ENCODE assay signal across 1 cellular context in the genomic region with DNA sequence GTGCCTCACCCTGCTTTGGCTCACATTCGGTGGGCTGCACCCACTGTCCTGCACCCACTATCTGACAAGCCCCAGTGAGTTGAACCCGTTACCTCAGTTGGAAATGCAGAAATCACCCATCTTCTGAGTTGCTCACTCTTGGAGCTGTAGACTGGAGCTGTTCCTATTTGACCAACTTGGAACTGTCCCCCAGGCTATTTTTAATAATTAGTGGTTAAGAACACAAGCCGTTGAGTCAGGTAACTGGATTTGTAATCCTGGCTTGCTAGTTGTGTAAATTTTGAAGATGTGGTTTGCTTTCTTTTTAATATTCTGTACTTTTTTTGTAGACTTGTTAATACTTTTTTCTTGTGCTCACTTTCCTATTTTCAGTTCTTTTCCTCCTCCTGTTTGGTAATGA.
TF ChIP-seq lines count a peak whose summit lies in the region.

No MANE protein-coding gene starts in this region.

TF ChIP-seq in WTC11, 78 proteins besides CTCF, POLR2A, EP300 and RAD21 (continued from another document):
- TF ChIP-seq, protein P1, sequence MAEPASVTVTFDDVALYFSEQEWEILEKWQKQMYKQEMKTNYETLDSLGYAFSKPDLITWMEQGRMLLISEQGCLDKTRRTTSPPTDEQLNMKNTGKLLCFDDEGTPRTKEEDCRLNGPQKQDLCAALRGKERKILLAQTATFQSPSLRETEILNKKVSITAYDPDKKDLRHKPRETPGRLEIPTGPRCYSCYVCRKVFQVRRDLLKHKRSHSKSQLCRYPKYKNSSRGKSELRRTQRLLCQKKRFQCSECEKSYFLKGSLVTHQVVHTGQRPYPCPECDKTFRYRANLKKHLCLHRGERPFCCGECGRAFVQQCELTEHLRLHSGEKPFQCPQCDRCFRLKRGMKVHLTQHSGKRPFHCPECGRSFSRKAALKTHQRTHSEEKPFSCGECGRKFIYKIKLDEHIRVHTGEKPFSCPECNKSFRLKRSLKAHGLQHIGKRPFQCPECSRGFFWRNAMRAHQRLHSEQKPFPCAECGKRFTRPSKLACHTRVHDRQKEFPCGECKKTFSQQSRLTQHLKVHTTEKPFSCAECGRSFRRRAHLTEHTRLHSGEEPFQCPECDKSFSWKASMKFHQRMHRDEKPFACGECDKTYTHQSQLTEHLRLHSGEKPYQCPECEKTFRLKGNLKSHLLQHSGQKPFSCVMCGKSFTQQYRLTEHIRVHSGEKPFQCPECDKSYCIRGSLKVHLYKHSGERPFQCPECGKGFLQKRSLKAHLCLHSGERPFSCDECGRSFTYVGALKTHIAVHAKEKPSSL (CRISPR knock-in tag; conservative IDR thresholded peaks at IDR 0.05): no peak
- TF ChIP-seq, protein P2, sequence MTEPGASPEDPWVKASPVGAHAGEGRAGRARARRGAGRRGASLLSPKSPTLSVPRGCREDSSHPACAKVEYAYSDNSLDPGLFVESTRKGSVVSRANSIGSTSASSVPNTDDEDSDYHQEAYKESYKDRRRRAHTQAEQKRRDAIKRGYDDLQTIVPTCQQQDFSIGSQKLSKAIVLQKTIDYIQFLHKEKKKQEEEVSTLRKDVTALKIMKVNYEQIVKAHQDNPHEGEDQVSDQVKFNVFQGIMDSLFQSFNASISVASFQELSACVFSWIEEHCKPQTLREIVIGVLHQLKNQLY (CRISPR knock-in tag; IDR thresholded peaks at IDR 0.05): no peak
- TF ChIP-seq TCF7 (CRISPR knock-in tag; IDR thresholded peaks at IDR 0.05; ENCODE audit: low read depth) (no peak), ZNF396 (CRISPR knock-in tag; IDR thresholded peaks at IDR 0.05; ENCODE audit: borderline replicate concordance) (no peak), ZNF317 (CRISPR knock-in tag; IDR thresholded peaks at IDR 0.05; ENCODE audit: borderline replicate concordance, low read depth) (no peak), ZNF423 (CRISPR knock-in tag; IDR thresholded peaks at IDR 0.05) (no peak), OVOL2 (CRISPR knock-in tag; IDR thresholded peaks at IDR 0.05; ENCODE audit: borderline replicate concordance) (no peak), NR2C2 (CRISPR knock-in tag; IDR thresholded peaks at IDR 0.05) (no peak), ZNF416 (CRISPR knock-in tag; IDR thresholded peaks at IDR 0.05) (no peak), ZBTB21 (CRISPR knock-in tag; IDR thresholded peaks at IDR 0.05; ENCODE audit: borderline replicate concordance) (no peak)
- TF ChIP-seq, protein P3, sequence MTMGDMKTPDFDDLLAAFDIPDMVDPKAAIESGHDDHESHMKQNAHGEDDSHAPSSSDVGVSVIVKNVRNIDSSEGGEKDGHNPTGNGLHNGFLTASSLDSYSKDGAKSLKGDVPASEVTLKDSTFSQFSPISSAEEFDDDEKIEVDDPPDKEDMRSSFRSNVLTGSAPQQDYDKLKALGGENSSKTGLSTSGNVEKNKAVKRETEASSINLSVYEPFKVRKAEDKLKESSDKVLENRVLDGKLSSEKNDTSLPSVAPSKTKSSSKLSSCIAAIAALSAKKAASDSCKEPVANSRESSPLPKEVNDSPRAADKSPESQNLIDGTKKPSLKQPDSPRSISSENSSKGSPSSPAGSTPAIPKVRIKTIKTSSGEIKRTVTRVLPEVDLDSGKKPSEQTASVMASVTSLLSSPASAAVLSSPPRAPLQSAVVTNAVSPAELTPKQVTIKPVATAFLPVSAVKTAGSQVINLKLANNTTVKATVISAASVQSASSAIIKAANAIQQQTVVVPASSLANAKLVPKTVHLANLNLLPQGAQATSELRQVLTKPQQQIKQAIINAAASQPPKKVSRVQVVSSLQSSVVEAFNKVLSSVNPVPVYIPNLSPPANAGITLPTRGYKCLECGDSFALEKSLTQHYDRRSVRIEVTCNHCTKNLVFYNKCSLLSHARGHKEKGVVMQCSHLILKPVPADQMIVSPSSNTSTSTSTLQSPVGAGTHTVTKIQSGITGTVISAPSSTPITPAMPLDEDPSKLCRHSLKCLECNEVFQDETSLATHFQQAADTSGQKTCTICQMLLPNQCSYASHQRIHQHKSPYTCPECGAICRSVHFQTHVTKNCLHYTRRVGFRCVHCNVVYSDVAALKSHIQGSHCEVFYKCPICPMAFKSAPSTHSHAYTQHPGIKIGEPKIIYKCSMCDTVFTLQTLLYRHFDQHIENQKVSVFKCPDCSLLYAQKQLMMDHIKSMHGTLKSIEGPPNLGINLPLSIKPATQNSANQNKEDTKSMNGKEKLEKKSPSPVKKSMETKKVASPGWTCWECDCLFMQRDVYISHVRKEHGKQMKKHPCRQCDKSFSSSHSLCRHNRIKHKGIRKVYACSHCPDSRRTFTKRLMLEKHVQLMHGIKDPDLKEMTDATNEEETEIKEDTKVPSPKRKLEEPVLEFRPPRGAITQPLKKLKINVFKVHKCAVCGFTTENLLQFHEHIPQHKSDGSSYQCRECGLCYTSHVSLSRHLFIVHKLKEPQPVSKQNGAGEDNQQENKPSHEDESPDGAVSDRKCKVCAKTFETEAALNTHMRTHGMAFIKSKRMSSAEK (CRISPR knock-in tag; IDR thresholded peaks at IDR 0.05; ENCODE audit: borderline replicate concordance): no peak
- TF ChIP-seq, protein P4, sequence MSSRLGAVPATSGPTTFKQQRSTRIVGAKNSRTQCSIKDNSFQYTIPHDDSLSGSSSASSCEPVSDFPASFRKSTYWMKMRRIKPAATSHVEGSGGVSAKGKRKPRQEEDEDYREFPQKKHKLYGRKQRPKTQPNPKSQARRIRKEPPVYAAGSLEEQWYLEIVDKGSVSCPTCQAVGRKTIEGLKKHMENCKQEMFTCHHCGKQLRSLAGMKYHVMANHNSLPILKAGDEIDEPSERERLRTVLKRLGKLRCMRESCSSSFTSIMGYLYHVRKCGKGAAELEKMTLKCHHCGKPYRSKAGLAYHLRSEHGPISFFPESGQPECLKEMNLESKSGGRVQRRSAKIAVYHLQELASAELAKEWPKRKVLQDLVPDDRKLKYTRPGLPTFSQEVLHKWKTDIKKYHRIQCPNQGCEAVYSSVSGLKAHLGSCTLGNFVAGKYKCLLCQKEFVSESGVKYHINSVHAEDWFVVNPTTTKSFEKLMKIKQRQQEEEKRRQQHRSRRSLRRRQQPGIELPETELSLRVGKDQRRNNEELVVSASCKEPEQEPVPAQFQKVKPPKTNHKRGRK (CRISPR knock-in tag; IDR thresholded peaks at IDR 0.05; ENCODE audit: borderline replicate concordance): no peak
- TF ChIP-seq, protein P5, sequence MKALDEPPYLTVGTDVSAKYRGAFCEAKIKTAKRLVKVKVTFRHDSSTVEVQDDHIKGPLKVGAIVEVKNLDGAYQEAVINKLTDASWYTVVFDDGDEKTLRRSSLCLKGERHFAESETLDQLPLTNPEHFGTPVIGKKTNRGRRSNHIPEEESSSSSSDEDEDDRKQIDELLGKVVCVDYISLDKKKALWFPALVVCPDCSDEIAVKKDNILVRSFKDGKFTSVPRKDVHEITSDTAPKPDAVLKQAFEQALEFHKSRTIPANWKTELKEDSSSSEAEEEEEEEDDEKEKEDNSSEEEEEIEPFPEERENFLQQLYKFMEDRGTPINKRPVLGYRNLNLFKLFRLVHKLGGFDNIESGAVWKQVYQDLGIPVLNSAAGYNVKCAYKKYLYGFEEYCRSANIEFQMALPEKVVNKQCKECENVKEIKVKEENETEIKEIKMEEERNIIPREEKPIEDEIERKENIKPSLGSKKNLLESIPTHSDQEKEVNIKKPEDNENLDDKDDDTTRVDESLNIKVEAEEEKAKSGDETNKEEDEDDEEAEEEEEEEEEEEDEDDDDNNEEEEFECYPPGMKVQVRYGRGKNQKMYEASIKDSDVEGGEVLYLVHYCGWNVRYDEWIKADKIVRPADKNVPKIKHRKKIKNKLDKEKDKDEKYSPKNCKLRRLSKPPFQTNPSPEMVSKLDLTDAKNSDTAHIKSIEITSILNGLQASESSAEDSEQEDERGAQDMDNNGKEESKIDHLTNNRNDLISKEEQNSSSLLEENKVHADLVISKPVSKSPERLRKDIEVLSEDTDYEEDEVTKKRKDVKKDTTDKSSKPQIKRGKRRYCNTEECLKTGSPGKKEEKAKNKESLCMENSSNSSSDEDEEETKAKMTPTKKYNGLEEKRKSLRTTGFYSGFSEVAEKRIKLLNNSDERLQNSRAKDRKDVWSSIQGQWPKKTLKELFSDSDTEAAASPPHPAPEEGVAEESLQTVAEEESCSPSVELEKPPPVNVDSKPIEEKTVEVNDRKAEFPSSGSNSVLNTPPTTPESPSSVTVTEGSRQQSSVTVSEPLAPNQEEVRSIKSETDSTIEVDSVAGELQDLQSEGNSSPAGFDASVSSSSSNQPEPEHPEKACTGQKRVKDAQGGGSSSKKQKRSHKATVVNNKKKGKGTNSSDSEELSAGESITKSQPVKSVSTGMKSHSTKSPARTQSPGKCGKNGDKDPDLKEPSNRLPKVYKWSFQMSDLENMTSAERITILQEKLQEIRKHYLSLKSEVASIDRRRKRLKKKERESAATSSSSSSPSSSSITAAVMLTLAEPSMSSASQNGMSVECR (CRISPR knock-in tag; IDR thresholded peaks at IDR 0.05; ENCODE audit: borderline replicate concordance): no peak
